Comparison of ENCODE assay signal across 10 cellular contexts in genomic region chr11:103619480-103619879, GRCh38.
DNase-seq lines count a peak whose midpoint lies in the region; ATAC-seq and FAIRE-seq lines count a peak whose summit lies in the region.
"Had no signal": no experiment of that assay in that cellular context is flagged by ENCODE, and none has a peak within 500 bp of the region (broad histone marks: within the 10 kb centered on the region; RNA-seq: fewer than 3 reads in every experiment).

No MANE protein-coding gene starts in this region.

- H3K4me3 Mint-ChIP-seq in naive thymus-derived CD4-positive, alpha-beta T cell = no peak overlapping the region

- H3K9me3 ChIP-seq in naive thymus-derived CD4-positive, alpha-beta T cell (ENCODE audit: control insufficient read depth in 2 of 3, low read length in 3 of 3) = no peaks in the 10 kb centered on the region

- peaks cover 0 to 10% (median 5%) of the 10 kb centered on the region in 5 donors for H3K27me3 Mint-ChIP-seq in naive thymus-derived CD4-positive, alpha-beta T cell

- no peaks in the 10 kb centered on the region for H3K36me3 Mint-ChIP-seq in naive thymus-derived CD4-positive, alpha-beta T cell

- no peaks in the 10 kb centered on the region for H3K36me3 ChIP-seq in naive thymus-derived CD4-positive, alpha-beta T cell (ENCODE audit: control insufficient read depth in 2 of 3, insufficient read depth in 3 of 3, low read length in 3 of 3)

- DNase-seq in COR-L47 (lab: John Stamatoyannopoulos, UW) = peak; percentile 51
- DNase-seq in HT-29 (ENCODE audit: low spot score) = peak; percentile 36
- DNase-seq in RPMI8226 = peak; percentile 7
- DNase-seq in head of caudate nucleus = peak in 23 of 42 donors; percentile 1 to 55 (median 13)
- no peak for DNase-seq in naive thymus-derived CD4-positive, alpha-beta T cell
- DNase-seq in GM19239 (ENCODE audit: insufficient read length, low spot score) = no peak
- DNase-seq: activated effector memory CD4-positive, alpha-beta T cell treated with Interleukin-2 at 50 U/mL for 16 hours; stimulated activated CD4-positive, alpha-beta T cell treated with anti-CD3 and anti-CD28 coated beads, Interleukin-4, amount 100 ng/mL, for 24 hours had no signal

- no peaks in the 10 kb centered on the region for H3K4me1 ChIP-seq in naive thymus-derived CD4-positive, alpha-beta T cell (ENCODE audit: control insufficient read depth in 2 of 2, insufficient read depth in 2 of 2, low read length in 2 of 2)

- FAIRE-seq in GM19239 (lab: Jason Lieb, UNC) = no peak

- H3K27ac Mint-ChIP-seq in naive thymus-derived CD4-positive, alpha-beta T cell = no peak overlapping the region

- no peaks in the 10 kb centered on the region for H3K4me1 Mint-ChIP-seq in naive thymus-derived CD4-positive, alpha-beta T cell

- no peak overlapping the region for H3K27ac ChIP-seq in naive thymus-derived CD4-positive, alpha-beta T cell (ENCODE audit: low read depth, low read length)

- H3K9me3 Mint-ChIP-seq in naive thymus-derived CD4-positive, alpha-beta T cell = peaks cover 0 to 7% (median 0%) of the 10 kb centered on the region in 11 donors

- POLR2A ChIA-PET in naive thymus-derived CD4-positive, alpha-beta T cell (lab: Charles Lee) = no interaction called here

- CTCF ChIA-PET in naive thymus-derived CD4-positive, alpha-beta T cell (lab: Charles Lee) = no interaction called here

- H3K4me3 ChIP-seq in naive thymus-derived CD4-positive, alpha-beta T cell (ENCODE audit: low read length) = no peak overlapping the region

- intact Hi-C loops in head of caudate nucleus (cut with DNase I) = no loop called here
- intact Hi-C loops in naive thymus-derived CD4-positive, alpha-beta T cell (cut with micrococcal nuclease) = no loop called here

- ATAC-seq in naive thymus-derived CD4-positive, alpha-beta T cell = no peak
- ATAC-seq in HG02973 (IDR thresholded peaks at IDR 0.05; ENCODE audit: unreplicated experiment) (no peak), HG03571 (IDR thresholded peaks at IDR 0.05; ENCODE audit: unreplicated experiment) (no peak)

- no peaks in the 10 kb centered on the region for H3K27me3 ChIP-seq in naive thymus-derived CD4-positive, alpha-beta T cell (ENCODE audit: control insufficient read depth in 2 of 2, insufficient read depth in 2 of 2, low read length in 2 of 2)

Comparison
In these comparisons a context has a peak if more than half of its experiments do, and no peak if none do; other contexts are left out.
1. DNase-seq: peak in COR-L47 (single experiment), HT-29 (single experiment), RPMI8226 (single experiment) and head of caudate nucleus (23 of 42); none in naive thymus-derived CD4-positive, alpha-beta T cell (0 of 9) and GM19239 (single experiment).